In genomic region chr13:50531917-50532899, GRCh38 we compare ENCODE assay signal across 8 cellular contexts.
DNase-seq lines count a peak whose midpoint lies in the region; ATAC-seq and TF ChIP-seq lines count a peak whose summit lies in the region.

No MANE protein-coding gene starts in this region.

- TF ChIP-seq CTCF in right lobe of liver (IDR thresholded peaks at IDR 0.05), result peak; percentile 58 to 68 (median 66)

- peak; percentile 37 to 45 (median 40) for ATAC-seq in right lobe of liver

- no peak for TF ChIP-seq POLR2A in right lobe of liver (IDR thresholded peaks at IDR 0.05)

- H3K36me3 Mint-ChIP-seq in T-helper 2 cell treated with Interferon-gamma antibody and Interleukin-4, amounts not matched to agents 5 μg/mL and 100 μg/mL, for 36 hours (ENCODE audit: low read depth), result peaks cover 2% of the 10 kb centered on the region

- H3K9me3 Mint-ChIP-seq in T-helper 2 cell treated with Interferon-gamma antibody and Interleukin-4, amounts not matched to agents 5 μg/mL and 100 μg/mL, for 36 hours, result peaks cover 32% of the 10 kb centered on the region

- H3K9me3 ChIP-seq in right lobe of liver, result peaks cover 0 to 9% (median 1%) of the 10 kb centered on the region in 4 donors

- no peak overlapping the region for H3K27ac ChIP-seq in right lobe of liver

- intact Hi-C loops in right lobe of liver (cut with DNase I), result no loop called here

- no peaks in the 10 kb centered on the region for H3K36me3 ChIP-seq in right lobe of liver

- no peak overlapping the region for H3K4me3 Mint-ChIP-seq in T-helper 2 cell treated with Interferon-gamma antibody and Interleukin-4, amounts not matched to agents 5 μg/mL and 100 μg/mL, for 36 hours

- H3K4me1 Mint-ChIP-seq in T-helper 2 cell treated with Interferon-gamma antibody and Interleukin-4, amounts not matched to agents 5 μg/mL and 100 μg/mL, for 36 hours (ENCODE audit: low read depth), result peaks cover 20% of the 10 kb centered on the region

- no peak overlapping the region for H3K4me3 ChIP-seq in right lobe of liver

- DNase-seq in Ammon's horn (ENCODE audit: low spot score) (peak; percentile 29), H4 (ENCODE audit: low spot score) (peak; percentile 14), amniotic epithelial cell (ENCODE audit: low read depth) (peak; percentile 53), right lobe of liver (no peak), HEK293T (ENCODE audit: extremely low spot score) (no peak), NCI-H1417 treated with DMSO at 0.1 percent for 48 hours (lab: John Stamatoyannopoulos, UW) (no peak)
- DNase-seq in T-helper 2 cell treated with Interferon-gamma antibody and Interleukin-4, amounts not matched to agents 5 μg/mL and 100 μg/mL, for 36 hours (ENCODE audit: low spot score), result no peak
- no peak for DNase-seq in activated effector memory CD4-positive, alpha-beta T cell treated with Interleukin-2 at 50 U/mL for 16 hours

- POLR2A ChIA-PET in HEK293T (lab: Yijun Ruan, JAX), result interaction anchor here (1.1 kb wide), 1 partner anchor 145 kb away, joined by 4 read pairs; no protein-coding TSS in a partner anchor

- CTCF ChIA-PET in HEK293T (lab: Yijun Ruan, JAX), result no interaction called here

- 53% methylated on average over 5 of the region's 5 CpGs for WGBS in right lobe of liver (ENCODE audit: insufficient coverage, low coverage, low lambda C conversion rate, missing lambda C conversion rate)

- H3K4me1 ChIP-seq in right lobe of liver, result peaks cover 0 to 17% (median 0%) of the 10 kb centered on the region in 4 donors

- peaks cover 28% of the 10 kb centered on the region for H3K27me3 Mint-ChIP-seq in T-helper 2 cell treated with Interferon-gamma antibody and Interleukin-4, amounts not matched to agents 5 μg/mL and 100 μg/mL, for 36 hours (ENCODE audit: low read depth)

- H3K27ac Mint-ChIP-seq in T-helper 2 cell treated with Interferon-gamma antibody and Interleukin-4, amounts not matched to agents 5 μg/mL and 100 μg/mL, for 36 hours, result no peak overlapping the region

- H3K27me3 ChIP-seq in right lobe of liver, result no peaks in the 10 kb centered on the region

TF ChIP-seq in HEK293T, 16 proteins besides CTCF, POLR2A, EP300 and RAD21:
- TF ChIP-seq NFRKB (IDR thresholded peaks at IDR 0.05), result no peak
- TF ChIP-seq FOXM1 (IDR thresholded peaks at IDR 0.05; ENCODE audit: borderline replicate concordance), result no peak
- TF ChIP-seq ARNT (IDR thresholded peaks at IDR 0.05), result no peak
- TF ChIP-seq SP1 (IDR thresholded peaks at IDR 0.05), result no peak
- no peak for TF ChIP-seq FOXA1 (IDR thresholded peaks at IDR 0.05)
- no peak for TF ChIP-seq PKNOX1 (IDR thresholded peaks at IDR 0.05)
- TF ChIP-seq BHLHE40 (IDR thresholded peaks at IDR 0.05; ENCODE audit: borderline replicate concordance), result no peak
- TF ChIP-seq SUZ12 (IDR thresholded peaks at IDR 0.05), result no peak
- no peak for TF ChIP-seq FOXK2 (IDR thresholded peaks at IDR 0.05)
- no peak for TF ChIP-seq LEF1 (IDR thresholded peaks at IDR 0.05; ENCODE audit: borderline replicate concordance)
- TF ChIP-seq L3MBTL2 (conservative IDR thresholded peaks at IDR 0.05), result no peak
- no peak for TF ChIP-seq TARDBP (IDR thresholded peaks at IDR 0.05)
- TF ChIP-seq ZNF384 (IDR thresholded peaks at IDR 0.05), result no peak
- no peak for TF ChIP-seq HDGF (IDR thresholded peaks at IDR 0.05; ENCODE audit: borderline replicate concordance)
- TF ChIP-seq CTBP1 (IDR thresholded peaks at IDR 0.05; ENCODE audit: borderline replicate concordance), result no peak
- no peak for TF ChIP-seq ELF4 (IDR thresholded peaks at IDR 0.05)

Comparison
In these comparisons a context has a peak if more than half of its experiments do, and no peak if none do; other contexts are left out.
1. DNase-seq: peak in Ammon's horn (single experiment), H4 (single experiment) and amniotic epithelial cell (single experiment); none in right lobe of liver (0 of 3), HEK293T (single experiment), T-helper 2 cell treated with Interferon-gamma antibody and Interleukin-4, amounts not matched to agents 5 μg/mL and 100 μg/mL, for 36 hours (single experiment), NCI-H1417 treated with DMSO at 0.1 percent for 48 hours (single experiment) and activated effector memory CD4-positive, alpha-beta T cell treated with Interleukin-2 at 50 U/mL for 16 hours (single experiment).